Comparison of ENCODE assay signal across 19 cellular contexts in genomic region chr9:134392900-134393299, GRCh38.
DNase-seq lines count a peak whose midpoint lies in the region; ATAC-seq and TF ChIP-seq lines count a peak whose summit lies in the region.
"Had no signal": no experiment of that assay in that cellular context is flagged by ENCODE, and none has a peak within 500 bp of the region (broad histone marks: within the 10 kb centered on the region; RNA-seq: fewer than 3 reads in every experiment).

No MANE protein-coding gene starts in this region.

- POLR2A ChIA-PET in activated CD4-positive, alpha-beta memory T cell treated with anti-CD3 and anti-CD28 coated beads for 36 hours (lab: Charles Lee), result interaction anchor here (1.6 to 2.6 kb wide), 2 partner anchors 9 to 229 kb away, joined by 6 to 13 read pairs; partner anchors contain the start of gene RNU6ATAC

- H3K27me3 Mint-ChIP-seq in activated naive CD4-positive, alpha-beta T cell treated with anti-CD3 and anti-CD28 coated beads, Interleukin-2, amount 10 ng/mL, durations not matched to agents 7 days and 5 days, result peaks cover 60% of the 10 kb centered on the region
- peaks cover 3% of the 10 kb centered on the region for H3K27me3 Mint-ChIP-seq in activated CD4-positive, alpha-beta memory T cell treated with anti-CD3 and anti-CD28 coated beads for 36 hours
- H3K27me3 Mint-ChIP-seq in immature natural killer cell (ENCODE audit: low read depth in 3 of 3) (peaks cover 12 to 26% (median 21%) of the 10 kb centered on the region in 3 donors), type B pancreatic cell (no peaks in the 10 kb centered on the region)

- peaks cover 65% of the 10 kb centered on the region for H3K4me1 Mint-ChIP-seq in activated naive CD4-positive, alpha-beta T cell treated with anti-CD3 and anti-CD28 coated beads, Interleukin-2, amount 10 ng/mL, durations not matched to agents 7 days and 5 days
- H3K4me1 Mint-ChIP-seq in activated CD4-positive, alpha-beta memory T cell treated with anti-CD3 and anti-CD28 coated beads for 36 hours (ENCODE audit: low read depth), result peaks cover 71% of the 10 kb centered on the region
- H3K4me1 Mint-ChIP-seq in immature natural killer cell, result peaks cover 71 to 92% of the 10 kb centered on the region in 2 donors
- H3K4me1 Mint-ChIP-seq in type B pancreatic cell (ENCODE audit: unreplicated experiment), result peaks cover 7% of the 10 kb centered on the region

- CTCF ChIA-PET in activated naive CD4-positive, alpha-beta T cell treated with anti-CD3 and anti-CD28 coated beads, Interleukin-2, amount 10 ng/mL, durations not matched to agents 7 days and 5 days (lab: Charles Lee), result no interaction called here
- CTCF ChIA-PET in activated CD4-positive, alpha-beta memory T cell treated with anti-CD3 and anti-CD28 coated beads for 36 hours (lab: Charles Lee), result interaction anchor here (0.6 to 2.5 kb wide), 3 partner anchors 50 to 1721 kb away, joined by 4 to 7 read pairs (median 7); no protein-coding TSS in a partner anchor

- 72 to 81% methylated on average over 12 of the region's 12 CpGs for WGBS in upper lobe of left lung, 2 donors

- peaks cover 70 to 97% (median 85%) of the 10 kb centered on the region in 4 donors for H3K4me1 ChIP-seq in upper lobe of left lung

- no peak for ATAC-seq in upper lobe of left lung (ENCODE audit: low FRiP score in 2 of 2)

- peaks cover 5% of the 10 kb centered on the region for H3K36me3 Mint-ChIP-seq in activated naive CD4-positive, alpha-beta T cell treated with anti-CD3 and anti-CD28 coated beads, Interleukin-2, amount 10 ng/mL, durations not matched to agents 7 days and 5 days
- H3K36me3 Mint-ChIP-seq in activated CD4-positive, alpha-beta memory T cell treated with anti-CD3 and anti-CD28 coated beads for 36 hours, result no peaks in the 10 kb centered on the region
- H3K36me3 Mint-ChIP-seq in immature natural killer cell, result no peaks in the 10 kb centered on the region
- H3K36me3 Mint-ChIP-seq in type B pancreatic cell, result no peaks in the 10 kb centered on the region

- H3K4me3 Mint-ChIP-seq in activated naive CD4-positive, alpha-beta T cell treated with anti-CD3 and anti-CD28 coated beads, Interleukin-2, amount 10 ng/mL, durations not matched to agents 7 days and 5 days, result no peak overlapping the region
- H3K4me3 Mint-ChIP-seq in activated CD4-positive, alpha-beta memory T cell treated with anti-CD3 and anti-CD28 coated beads for 36 hours, result peak overlapping the region; percentile 76
- peak overlapping the region in 4 of 5 donors; percentile 57 to 75 (median 68) for H3K4me3 Mint-ChIP-seq in immature natural killer cell
- no peak overlapping the region for H3K4me3 Mint-ChIP-seq in type B pancreatic cell
- H3K4me3 Mint-ChIP-seq: neural crest cell had no signal

- no peak for TF ChIP-seq POLR2A in upper lobe of left lung (IDR thresholded peaks at IDR 0.05)

- H3K4me3 ChIP-seq in dorsolateral prefrontal cortex, result no peak overlapping the region
- H3K4me3 ChIP-seq in upper lobe of left lung, result no peak overlapping the region

- H3K27me3 ChIP-seq in dorsolateral prefrontal cortex (no peaks in the 10 kb centered on the region), upper lobe of left lung (no peaks in the 10 kb centered on the region)

- peak overlapping the region; percentile 24 for H3K27ac Mint-ChIP-seq in activated naive CD4-positive, alpha-beta T cell treated with anti-CD3 and anti-CD28 coated beads, Interleukin-2, amount 10 ng/mL, durations not matched to agents 7 days and 5 days
- H3K27ac Mint-ChIP-seq in activated CD4-positive, alpha-beta memory T cell treated with anti-CD3 and anti-CD28 coated beads for 36 hours, result peak overlapping the region; percentile 77
- H3K27ac Mint-ChIP-seq in immature natural killer cell, result peak overlapping the region; percentile 76 to 96 (median 92)
- H3K27ac Mint-ChIP-seq in type B pancreatic cell, result peak overlapping the region; percentile 58

- TF ChIP-seq CTCF in type B pancreatic cell (conservative IDR thresholded peaks at IDR 0.05) (no peak), dorsolateral prefrontal cortex (IDR thresholded peaks at IDR 0.05 in 54 of 56, conservative IDR thresholded peaks at IDR 0.05 in 2 of 56; ENCODE audit: low read depth in 1 of 56, partially characterized antibody in 56 of 56) (no peak), upper lobe of left lung (IDR thresholded peaks at IDR 0.05) (no peak)

- no peaks in the 10 kb centered on the region for H3K9me3 ChIP-seq in upper lobe of left lung

- DNase-seq in activated naive CD4-positive, alpha-beta T cell treated with anti-CD3 and anti-CD28 coated beads, Interleukin-2, amount 10 ng/mL, durations not matched to agents 7 days and 5 days, result no peak
- no peak for DNase-seq in activated naive CD4-positive, alpha-beta T cell (lab: John Stamatoyannopoulos, UW)
- DNase-seq in activated CD4-positive, alpha-beta memory T cell treated with anti-CD3 and anti-CD28 coated beads for 36 hours, result no peak
- DNase-seq in immature natural killer cell (no peak), type B pancreatic cell (ENCODE audit: extremely low spot score, unreplicated experiment) (no peak), dorsolateral prefrontal cortex (no peak), upper lobe of left lung (no peak)
- DNase-seq in NK-92 treated with Interleukin-12 subunit alpha and Interleukin-12 subunit beta, amount 100 ng/mL, for 24 hours (lab: John Stamatoyannopoulos, UW), result no peak
- DNase-seq: activated effector memory CD4-positive, alpha-beta T cell treated with Interleukin-2 at 50 U/mL for 16 hours; foreskin fibroblast; hypothalamus; kidney; mesenchymal stem cell; MV-4-11; NCI-H1930; Right ventricle myocardium superior; T-helper 1 cell had no signal

- no peak overlapping the region for H3K27ac ChIP-seq in dorsolateral prefrontal cortex
- H3K27ac ChIP-seq in upper lobe of left lung, result peak overlapping the region in 2 of 4 donors; percentile 42 to 65
- H3K27ac ChIP-seq: HL-60 had no signal

- no peak for TF ChIP-seq EP300 in upper lobe of left lung (IDR thresholded peaks at IDR 0.05)

- peaks cover 0 to 5% (median 0%) of the 10 kb centered on the region in 4 donors for H3K36me3 ChIP-seq in upper lobe of left lung

- peaks cover 5% of the 10 kb centered on the region for H3K9me3 Mint-ChIP-seq in activated naive CD4-positive, alpha-beta T cell treated with anti-CD3 and anti-CD28 coated beads, Interleukin-2, amount 10 ng/mL, durations not matched to agents 7 days and 5 days
- peaks cover 3% of the 10 kb centered on the region for H3K9me3 Mint-ChIP-seq in activated CD4-positive, alpha-beta memory T cell treated with anti-CD3 and anti-CD28 coated beads for 36 hours
- H3K9me3 Mint-ChIP-seq in immature natural killer cell, result peaks cover 0 to 5% (median 0%) of the 10 kb centered on the region in 6 donors
- H3K9me3 Mint-ChIP-seq in type B pancreatic cell, result no peaks in the 10 kb centered on the region

- intact Hi-C loops in activated CD4-positive, alpha-beta memory T cell treated with anti-CD3 and anti-CD28 coated beads for 36 hours (cut with micrococcal nuclease), result loop anchor here (5.0 to 10.0 kb wide), 3 partner anchors 66 to 1018 kb away; partner anchors contain the start of genes BRD3, RXRA, STKLD1 and SURF4
- intact Hi-C loops in dorsolateral prefrontal cortex (cut with DNase I), result no loop called here

Comparison
In these comparisons a context has a peak if more than half of its experiments do, and no peak if none do; other contexts are left out.
1. H3K27ac Mint-ChIP-seq: peak in every context shown above with its lines; median percentile 92 in immature natural killer cell; 77 in activated CD4-positive, alpha-beta memory T cell treated with anti-CD3 and anti-CD28 coated beads for 36 hours; 58 in type B pancreatic cell; 24 in activated naive CD4-positive, alpha-beta T cell treated with anti-CD3 and anti-CD28 coated beads, Interleukin-2, amount 10 ng/mL, durations not matched to agents 7 days and 5 days.
2. H3K4me3 Mint-ChIP-seq: peak in activated CD4-positive, alpha-beta memory T cell treated with anti-CD3 and anti-CD28 coated beads for 36 hours (single experiment) and immature natural killer cell (4 of 5); none in activated naive CD4-positive, alpha-beta T cell treated with anti-CD3 and anti-CD28 coated beads, Interleukin-2, amount 10 ng/mL, durations not matched to agents 7 days and 5 days (single experiment) and type B pancreatic cell (single experiment).